29 cellular contexts compared by ENCODE assay signal in the genomic region with DNA sequence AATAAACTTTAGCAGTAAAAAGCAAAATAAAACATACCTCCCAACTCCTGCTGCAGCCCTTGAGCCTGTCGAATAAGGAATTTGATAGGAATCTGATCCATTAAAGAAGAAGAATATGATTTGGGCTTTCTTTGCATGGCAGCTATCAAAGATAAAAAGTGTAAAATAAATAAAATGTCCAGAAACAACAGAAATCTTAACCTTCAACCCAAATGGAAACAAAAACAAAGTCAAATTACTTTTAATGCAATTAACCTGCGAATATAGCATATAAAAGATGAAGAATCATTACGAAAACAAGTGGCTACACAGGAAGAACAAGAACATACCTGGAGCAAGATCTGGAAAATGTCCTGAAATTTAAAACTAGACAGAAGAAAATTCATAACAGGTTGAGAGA.
"Had no signal": no experiment of that assay in that cellular context is flagged by ENCODE, and none has a peak within 500 bp of the region (broad histone marks: within the 10 kb centered on the region; RNA-seq: fewer than 3 reads in every experiment).

No MANE protein-coding gene starts in this region.

- H3K9me3 ChIP-seq: esophagus muscularis mucosa, esophagus squamous epithelium, gastrocnemius medialis, gastroesophageal sphincter, heart left ventricle, heart right ventricle had no signal

- DNase-seq: cortex of kidney; dermis blood vessel endothelial cell; dorsolateral prefrontal cortex; effector CD4-positive, alpha-beta T cell; effector CD8-positive, alpha-beta T cell; effector memory CD4-positive, alpha-beta T cell; effector memory CD8-positive, alpha-beta T cell; endodermal cell; erythroblast; esophagus squamous epithelium; foreskin fibroblast; foreskin keratinocyte; foreskin melanocyte; gastrocnemius medialis; glutamatergic neuron; head of caudate nucleus; heart left ventricle; heart right ventricle; hippocampal formation had no signal

- H3K79me2 ChIP-seq: hepatocyte had no signal

- H3K4me1 Mint-ChIP-seq: endodermal cell had no signal

- H3K4me3 Mint-ChIP-seq: dendritic cell treated with granulocyte-macrophage colony-stimulating factor and Interleukin-4, amounts not matched to agents 40 ng/mL and 50 ng/mL, for 4 days; effector memory CD8-positive, alpha-beta T cell; endodermal cell had no signal

- H3K4me1 ChIP-seq: esophagus muscularis mucosa, esophagus squamous epithelium, foreskin keratinocyte, gastrocnemius medialis, gastroesophageal sphincter, heart left ventricle, heart right ventricle had no signal

- FAIRE-seq: endometrium, endothelial cell of umbilical vein, frontal cortex had no signal

- H3K27me3 ChIP-seq: dorsolateral prefrontal cortex, esophagus muscularis mucosa, esophagus squamous epithelium, foreskin keratinocyte, gastrocnemius medialis, gastroesophageal sphincter, heart left ventricle, heart right ventricle, hepatocyte had no signal

- H2AFZ ChIP-seq: hepatocyte had no signal

- H3K27ac Mint-ChIP-seq: endodermal cell had no signal

- H3K9me3 Mint-ChIP-seq: dendritic cell treated with granulocyte-macrophage colony-stimulating factor and Interleukin-4, amounts not matched to agents 40 ng/mL and 50 ng/mL, for 4 days; effector memory CD8-positive, alpha-beta T cell; endodermal cell had no signal

- ATAC-seq: effector memory CD8-positive, alpha-beta T cell; esophagus mucosa; foreskin keratinocyte; gastrocnemius medialis; gastroesophageal sphincter; heart left ventricle; heart right ventricle had no signal

- H3K27ac ChIP-seq: coronary artery, dorsolateral prefrontal cortex, epithelial cell of prostate, esophagus muscularis mucosa, esophagus squamous epithelium, foreskin keratinocyte, gastrocnemius medialis, gastroesophageal sphincter, heart left ventricle, heart right ventricle, hepatocyte had no signal

- H3K4me2 ChIP-seq: hepatocyte had no signal

- H3K27me3 Mint-ChIP-seq: dendritic cell treated with granulocyte-macrophage colony-stimulating factor and Interleukin-4, amounts not matched to agents 40 ng/mL and 50 ng/mL, for 4 days; effector memory CD8-positive, alpha-beta T cell had no signal

- H3K4me3 ChIP-seq: coronary artery, dorsolateral prefrontal cortex, esophagus muscularis mucosa, esophagus squamous epithelium, gastrocnemius medialis, gastroesophageal sphincter, heart left ventricle, heart right ventricle, hepatocyte had no signal
